Comparison of ENCODE assay signal across 2 cellular contexts in the genomic region with DNA sequence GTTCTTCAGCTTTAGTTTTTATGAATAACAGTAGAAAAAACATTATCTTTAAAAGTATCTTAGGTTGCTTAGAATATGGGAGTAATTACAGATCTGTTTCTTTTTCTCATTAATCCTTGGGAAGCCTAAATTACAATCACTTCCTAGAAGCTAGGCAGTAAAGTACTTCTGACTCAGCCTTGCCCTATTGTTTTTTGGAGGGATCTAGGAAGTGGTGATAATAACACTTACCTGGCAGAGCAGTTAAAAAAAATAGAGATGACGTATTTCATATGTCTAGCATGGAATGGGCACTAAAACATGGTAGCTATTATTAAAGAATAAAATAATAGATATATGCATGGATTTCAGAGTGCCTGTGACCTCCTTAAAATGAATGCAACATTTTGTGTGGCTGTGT.
A peak's percentile ranks its signal among the peaks of the same experiment; 100 is the strongest.
TF ChIP-seq lines count a peak whose summit lies in the region.

No MANE protein-coding gene starts in this region.

TF ChIP-seq in IMR-90, 13 proteins besides CTCF, POLR2A, EP300 and RAD21:
- TF ChIP-seq NFE2L2 (IDR thresholded peaks at IDR 0.05; ENCODE audit: low read depth, low read length) (no peak), CHD1 (IDR thresholded peaks at IDR 0.05; ENCODE audit: low read depth, low read length) (no peak), MAZ (IDR thresholded peaks at IDR 0.05; ENCODE audit: borderline replicate concordance, low read depth, low read length) (no peak), SMC3 (IDR thresholded peaks at IDR 0.05; ENCODE audit: low read depth, low read length) (no peak), FOS (IDR thresholded peaks at IDR 0.05; ENCODE audit: low read depth, low read length) (no peak), MXI1 (IDR thresholded peaks at IDR 0.05; ENCODE audit: borderline replicate concordance, low read depth, low read length) (no peak), RFX5 (IDR thresholded peaks at IDR 0.05; ENCODE audit: low read depth, low read length) (no peak), CEBPB (IDR thresholded peaks at IDR 0.05; ENCODE audit: low read depth, low read length) (no peak), MAFK (IDR thresholded peaks at IDR 0.05; ENCODE audit: low read depth, low read length) (no peak), BHLHE40 (IDR thresholded peaks at IDR 0.05; ENCODE audit: low read depth, low read length) (no peak), RCOR1 (IDR thresholded peaks at IDR 0.05; ENCODE audit: insufficient replicate concordance, low read length) (no peak)
- TF ChIP-seq, protein P1, sequence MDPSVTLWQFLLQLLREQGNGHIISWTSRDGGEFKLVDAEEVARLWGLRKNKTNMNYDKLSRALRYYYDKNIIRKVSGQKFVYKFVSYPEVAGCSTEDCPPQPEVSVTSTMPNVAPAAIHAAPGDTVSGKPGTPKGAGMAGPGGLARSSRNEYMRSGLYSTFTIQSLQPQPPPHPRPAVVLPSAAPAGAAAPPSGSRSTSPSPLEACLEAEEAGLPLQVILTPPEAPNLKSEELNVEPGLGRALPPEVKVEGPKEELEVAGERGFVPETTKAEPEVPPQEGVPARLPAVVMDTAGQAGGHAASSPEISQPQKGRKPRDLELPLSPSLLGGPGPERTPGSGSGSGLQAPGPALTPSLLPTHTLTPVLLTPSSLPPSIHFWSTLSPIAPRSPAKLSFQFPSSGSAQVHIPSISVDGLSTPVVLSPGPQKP (IDR thresholded peaks at IDR 0.05; ENCODE audit: borderline replicate concordance, low read depth, low read length) = no peak
- TF ChIP-seq, protein P2, sequence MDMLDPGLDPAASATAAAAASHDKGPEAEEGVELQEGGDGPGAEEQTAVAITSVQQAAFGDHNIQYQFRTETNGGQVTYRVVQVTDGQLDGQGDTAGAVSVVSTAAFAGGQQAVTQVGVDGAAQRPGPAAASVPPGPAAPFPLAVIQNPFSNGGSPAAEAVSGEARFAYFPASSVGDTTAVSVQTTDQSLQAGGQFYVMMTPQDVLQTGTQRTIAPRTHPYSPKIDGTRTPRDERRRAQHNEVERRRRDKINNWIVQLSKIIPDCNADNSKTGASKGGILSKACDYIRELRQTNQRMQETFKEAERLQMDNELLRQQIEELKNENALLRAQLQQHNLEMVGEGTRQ (IDR thresholded peaks at IDR 0.05; ENCODE audit: low read depth, low read length) = no peak

TF ChIP-seq in endothelial cell of umbilical vein, 7 proteins besides CTCF, POLR2A, EP300 and RAD21:
- TF ChIP-seq FOS (IDR thresholded peaks at IDR 0.05; ENCODE audit: borderline replicate concordance, insufficient read depth, low read length) (peak; percentile 39), GATA2 (IDR thresholded peaks at IDR 0.05; ENCODE audit: insufficient read depth, insufficient read length, low read depth, low read length) (no peak)
